ENCODE assay signal across 6 cellular contexts in the genomic region with DNA sequence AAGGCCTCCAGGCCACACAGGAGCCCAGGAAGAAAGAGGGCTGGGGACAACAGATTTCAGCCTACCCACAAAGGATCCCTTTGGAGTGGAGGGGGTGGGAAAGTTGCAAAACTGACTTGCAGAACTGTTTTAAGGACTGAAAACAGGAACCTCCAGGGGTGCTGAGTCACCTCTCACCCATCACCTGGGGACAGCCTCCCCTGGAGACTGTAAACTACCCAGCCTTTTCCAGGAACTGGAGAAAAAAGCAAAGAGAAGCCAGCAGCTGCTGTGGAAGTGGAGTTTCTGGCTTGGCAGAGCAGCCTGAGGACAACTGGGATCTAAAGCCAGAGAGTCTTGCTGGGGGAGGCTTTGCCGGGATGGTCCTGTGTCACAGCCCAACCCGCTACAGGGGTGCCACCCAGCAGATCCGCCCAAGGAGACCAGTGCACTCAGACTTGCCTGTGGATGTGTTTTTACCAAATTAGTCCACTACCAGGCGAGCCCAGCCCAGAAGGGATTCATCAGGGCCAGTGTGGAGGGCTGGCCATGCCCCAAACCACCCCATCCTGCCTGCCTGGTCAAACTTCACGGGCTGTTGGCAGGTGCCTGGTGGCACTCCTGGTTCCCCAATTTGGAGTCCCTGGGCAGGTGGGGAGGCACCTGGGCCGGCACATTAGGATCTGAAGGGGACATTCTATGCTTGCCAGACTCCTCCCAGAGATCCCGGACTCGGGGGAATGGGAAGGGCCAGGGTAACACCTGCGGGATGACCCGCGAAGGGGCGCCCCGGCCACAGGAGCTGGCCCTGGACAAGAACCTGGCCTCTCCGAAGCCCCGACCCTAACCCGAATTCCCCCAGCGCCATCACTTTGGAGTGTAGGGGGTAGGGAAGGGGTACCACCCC. TPM values are rescaled to one million over a fixed set of nuclear protein-coding genes. Genes with fewer than 3 reads are reported as not detected.
DNase-seq lines count a peak whose midpoint lies in the region; ATAC-seq and TF ChIP-seq lines count a peak whose summit lies in the region.

No MANE protein-coding gene starts in this region.

- H3K4me1 ChIP-seq in gastroesophageal sphincter = peaks cover 2 to 34% (median 11%) of the 10 kb centered on the region in 3 donors

- no peak for DNase-seq in AG04449 (ENCODE audit: low read depth, low spot score)
- peak; percentile 55 for DNase-seq in NOMO-1 treated with dmso at 0.1 percent for 144 hours (lab: John Stamatoyannopoulos, UW; ENCODE audit: unreplicated experiment)
- peak in 2 of 49 donors; percentile 7 to 20 for DNase-seq in substantia nigra (lab: John Stamatoyannopoulos, UW)
- no peak for DNase-seq in middle frontal gyrus (ENCODE audit: extremely low spot score, low spot score)

- no peak for TF ChIP-seq CTCF in AG04449 (IDR thresholded peaks at IDR 0.05; ENCODE audit: insufficient read depth, low read length, missing control alignments)
- TF ChIP-seq CTCF in gastroesophageal sphincter (IDR thresholded peaks at IDR 0.05) = no peak

- CTCF ChIA-PET in AG04449 (lab: Yijun Ruan, JAX) = interaction anchor here (1.2 to 7.4 kb wide), 6 partner anchors 11 to 168 kb away, joined by 3 to 80 read pairs (median 4); a partner anchor contains a TSS

- 4% methylated on average over 4 of the region's 17 CpGs; no CpG with 5 or more reads in 1 of the 2 donors for WGBS in gastroesophageal sphincter (ENCODE audit: low coverage in 1 of 2), 2 donors

- peak overlapping the region; percentile 87 for H3K4me3 ChIP-seq in AG04449 (ENCODE audit: low read depth, low read length)
- peak overlapping the region; percentile 87 to 92 for H3K4me3 ChIP-seq in gastroesophageal sphincter

- POLR2A ChIA-PET in AG04449 (lab: Yijun Ruan, JAX) = no interaction called here

- ATAC-seq in gastroesophageal sphincter (no peak), HG03135 (IDR thresholded peaks at IDR 0.05; ENCODE audit: unreplicated experiment) (no peak)

- TF ChIP-seq EP300 in gastroesophageal sphincter (IDR thresholded peaks at IDR 0.05) = no peak

- H3K27me3 ChIP-seq in gastroesophageal sphincter = no peaks in the 10 kb centered on the region

- TF ChIP-seq POLR2A in gastroesophageal sphincter (IDR thresholded peaks at IDR 0.05) = peak; percentile 17 to 34

- H3K27ac ChIP-seq in gastroesophageal sphincter (peak overlapping the region; percentile 92 to 96 (median 96)), substantia nigra (ENCODE audit: low read depth, low read length, poor library complexity, severe bottlenecking) (peak overlapping the region; percentile 82)

- H3K36me3 ChIP-seq in gastroesophageal sphincter = peaks cover 0 to 42% of the 10 kb centered on the region in 2 donors

- H3K9me3 ChIP-seq in gastroesophageal sphincter = no peaks in the 10 kb centered on the region

RNA-seq across cellular contexts. Expression of a gene that starts 0.8 kb away (rescaled TPM):
- total RNA-seq in gastroesophageal sphincter = 10 to 100 TPM; 23.8 to 53.7 (median 44.8) TPM

RNA-seq across cellular contexts. Expression of a gene that starts 12.3 kb away (rescaled TPM):
- total RNA-seq in gastroesophageal sphincter = not detected

RNA-seq across cellular contexts. Expression of a gene that starts 17.2 kb away (rescaled TPM):
- 100 to 1,000 TPM; 214 to 400 (median 243) TPM for total RNA-seq in gastroesophageal sphincter

RNA-seq across cellular contexts. Expression of a gene that starts 22.5 kb away (rescaled TPM):
- 1,000 to 10,000 TPM in 3 of 4 donors, 100 to 1,000 TPM in 1; 899 to 1,585 (median 1,295) TPM for total RNA-seq in gastroesophageal sphincter

RNA-seq across cellular contexts. Expression of a gene that starts 24.0 kb away (rescaled TPM):
- not detected for total RNA-seq in gastroesophageal sphincter
